13 cellular contexts compared by ENCODE assay signal in the genomic region with DNA sequence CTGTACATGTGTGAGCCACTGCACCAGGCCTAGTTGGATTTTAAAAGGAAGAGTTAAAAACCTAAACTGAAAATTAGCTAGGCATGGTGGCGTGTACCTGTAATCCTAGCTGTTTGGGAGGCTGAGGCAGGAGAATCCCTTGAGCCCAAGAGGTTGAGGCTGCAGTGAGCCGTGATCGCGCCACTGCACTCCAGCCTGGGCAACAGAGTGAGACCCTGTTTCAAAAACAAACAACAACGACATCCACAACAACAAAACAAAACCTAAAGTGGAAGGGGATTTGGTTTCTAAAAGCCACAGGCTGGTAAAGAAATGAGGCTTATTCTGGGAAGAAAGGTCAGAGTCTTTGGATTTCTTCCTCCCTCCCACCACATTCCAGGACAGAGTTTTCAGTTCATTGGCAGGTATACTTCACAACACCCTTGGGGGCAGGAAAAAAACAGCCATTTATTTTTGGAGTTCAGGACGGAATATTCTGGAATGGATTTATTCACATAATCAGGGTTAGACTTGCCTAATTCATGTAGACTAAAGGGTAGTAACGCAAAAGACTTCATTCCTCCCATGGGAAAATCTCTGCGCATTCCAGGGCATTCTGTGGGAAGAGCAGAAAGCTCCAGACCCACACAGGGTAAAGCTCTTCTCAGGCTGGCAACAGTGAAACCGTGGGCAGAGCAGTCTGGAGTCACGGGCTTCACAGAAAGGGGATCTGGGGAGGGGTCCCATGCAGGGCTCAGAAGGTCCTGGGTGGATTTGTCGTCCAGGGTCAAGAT. TPM values are rescaled to one million over a fixed set of nuclear protein-coding genes. Genes with fewer than 3 reads are reported as not detected.
A peak's percentile ranks its signal among the peaks of the same experiment; 100 is the strongest.
DNase-seq lines count a peak whose midpoint lies in the region; ATAC-seq, FAIRE-seq and TF ChIP-seq lines count a peak whose summit lies in the region.
"Had no signal": no experiment of that assay in that cellular context is flagged by ENCODE, and none has a peak within 500 bp of the region (broad histone marks: within the 10 kb centered on the region; RNA-seq: fewer than 3 reads in every experiment).

No MANE protein-coding gene starts in this region.

- peak; percentile 21 for FAIRE-seq in GM12892 (lab: Jason Lieb, UNC)
- FAIRE-seq: GM19239 had no signal

- peak overlapping the region; percentile 43 for H3K4me3 Mint-ChIP-seq in activated T-helper 2 cell treated with anti-CD3 and anti-CD28 coated beads, Interferon-gamma antibody, Interleukin-2, Interleukin-4, amounts not matched to agents 10 μg/mL and 5 μg/mL and 100 μg/mL, durations not matched to agents 14 hours and 24 hours and 36 hours (ENCODE audit: low read depth)
- no peak overlapping the region for H3K4me3 Mint-ChIP-seq in CD8-positive, alpha-beta T cell

- POLR2A ChIA-PET in PC-9 (lab: Charles Lee; ENCODE audit: unreplicated experiment), result interaction anchor here (0.7 kb wide), 1 partner anchor 116 kb away, joined by 4 read pairs; no protein-coding TSS in a partner anchor
- POLR2A ChIA-PET in CD8-positive, alpha-beta T cell (lab: Charles Lee), result no interaction called here

- TF ChIP-seq CTCF in heart right ventricle (IDR thresholded peaks at IDR 0.05), result no peak
- TF ChIP-seq CTCF in PC-9 (conservative IDR thresholded peaks at IDR 0.05), result no peak
- no peak for TF ChIP-seq CTCF in CD8-positive, alpha-beta T cell (IDR thresholded peaks at IDR 0.05)

- H3K27me3 Mint-ChIP-seq in activated T-helper 2 cell treated with anti-CD3 and anti-CD28 coated beads, Interferon-gamma antibody, Interleukin-2, Interleukin-4, amounts not matched to agents 10 μg/mL and 5 μg/mL and 100 μg/mL, durations not matched to agents 14 hours and 24 hours and 36 hours (ENCODE audit: low read depth), result no peaks in the 10 kb centered on the region
- no peaks in the 10 kb centered on the region for H3K27me3 Mint-ChIP-seq in CD8-positive, alpha-beta T cell (ENCODE audit: low read depth)

- H3K4me1 Mint-ChIP-seq in activated T-helper 2 cell treated with anti-CD3 and anti-CD28 coated beads, Interferon-gamma antibody, Interleukin-2, Interleukin-4, amounts not matched to agents 10 μg/mL and 5 μg/mL and 100 μg/mL, durations not matched to agents 14 hours and 24 hours and 36 hours (ENCODE audit: low read depth), result peaks cover 13% of the 10 kb centered on the region
- peaks cover 3% of the 10 kb centered on the region for H3K4me1 Mint-ChIP-seq in CD8-positive, alpha-beta T cell (ENCODE audit: low read depth)

- intact Hi-C loops in activated T-helper 2 cell treated with anti-CD3 and anti-CD28 coated beads, Interferon-gamma antibody, Interleukin-2, Interleukin-4, amounts not matched to agents 10 μg/mL and 5 μg/mL and 100 μg/mL, durations not matched to agents 14 hours and 24 hours and 36 hours (cut with micrococcal nuclease), result no loop called here
- intact Hi-C loops in heart right ventricle (cut with DNase I) (no loop called here), PC-9 (cut with micrococcal nuclease; ENCODE audit: unreplicated experiment) (no loop called here)
- intact Hi-C loops in CD8-positive, alpha-beta T cell (cut with DNase I, micrococcal nuclease), result no loop called here

- no peaks in the 10 kb centered on the region for H3K36me3 Mint-ChIP-seq in activated T-helper 2 cell treated with anti-CD3 and anti-CD28 coated beads, Interferon-gamma antibody, Interleukin-2, Interleukin-4, amounts not matched to agents 10 μg/mL and 5 μg/mL and 100 μg/mL, durations not matched to agents 14 hours and 24 hours and 36 hours (ENCODE audit: low read depth)
- no peaks in the 10 kb centered on the region for H3K36me3 Mint-ChIP-seq in CD8-positive, alpha-beta T cell

- CTCF ChIA-PET in PC-9 (lab: Charles Lee), result interaction anchor here (1.0 kb wide), 1 partner anchor 47 kb away, joined by 3 read pairs; no protein-coding TSS in a partner anchor
- CTCF ChIA-PET in CD8-positive, alpha-beta T cell (lab: Charles Lee), result interaction anchor here (0.6 to 1.8 kb wide), 4 partner anchors 48 to 812 kb away, joined by 3 to 7 read pairs (median 4); no protein-coding TSS in a partner anchor

- H3K36me3 ChIP-seq in heart right ventricle, result no peaks in the 10 kb centered on the region
- no peaks in the 10 kb centered on the region for H3K36me3 ChIP-seq in skeletal muscle satellite cell (ENCODE audit: insufficient read depth, low read length)
- H3K36me3 ChIP-seq in PC-9 (ENCODE audit: low read depth), result no peaks in the 10 kb centered on the region
- no peaks in the 10 kb centered on the region for H3K36me3 ChIP-seq in CD8-positive, alpha-beta T cell (ENCODE audit: insufficient read depth, low read length)

- peak overlapping the region; percentile 87 for H3K27ac Mint-ChIP-seq in activated T-helper 2 cell treated with anti-CD3 and anti-CD28 coated beads, Interferon-gamma antibody, Interleukin-2, Interleukin-4, amounts not matched to agents 10 μg/mL and 5 μg/mL and 100 μg/mL, durations not matched to agents 14 hours and 24 hours and 36 hours
- H3K27ac Mint-ChIP-seq in CD8-positive, alpha-beta T cell, result no peak overlapping the region

- peak overlapping the region; percentile 57 for H3K9ac ChIP-seq in skeletal muscle satellite cell (ENCODE audit: low read depth, low read length)

- H3K4me3 ChIP-seq in heart right ventricle, result peak overlapping the region in 3 of 10 donors; percentile 3 to 11 (median 9)
- H3K4me3 ChIP-seq in skeletal muscle satellite cell (ENCODE audit: low read length), result peak overlapping the region; percentile 35
- H3K4me3 ChIP-seq in PC-9, result no peak overlapping the region
- no peak overlapping the region for H3K4me3 ChIP-seq in CD8-positive, alpha-beta T cell (ENCODE audit: low read depth, low read length)

- H3K9me2 ChIP-seq in PC-9 (ENCODE audit: insufficient read depth), result no peaks in the 10 kb centered on the region

- no peaks in the 10 kb centered on the region for H3K79me2 ChIP-seq in PC-9 (ENCODE audit: low read depth)

- no peaks in the 10 kb centered on the region for H4K20me1 ChIP-seq in PC-9 (ENCODE audit: insufficient read depth)

- H3K27ac ChIP-seq in heart right ventricle, result peak overlapping the region in 9 of 10 donors; percentile 24 to 91 (median 80)
- H3K27ac ChIP-seq in PC-9, result no peak overlapping the region
- H3K27ac ChIP-seq in CD8-positive, alpha-beta T cell (ENCODE audit: low read depth, low read length), result no peak overlapping the region

- H3K9me3 ChIP-seq in heart right ventricle, result no peaks in the 10 kb centered on the region
- no peaks in the 10 kb centered on the region for H3K9me3 ChIP-seq in skeletal muscle satellite cell (replicated peaks; ENCODE audit: low read length)
- H3K9me3 ChIP-seq in PC-9 (ENCODE audit: insufficient read depth, low read depth), result no peaks in the 10 kb centered on the region
- no peaks in the 10 kb centered on the region for H3K9me3 ChIP-seq in CD8-positive, alpha-beta T cell (ENCODE audit: low read length)

- no peaks in the 10 kb centered on the region for H3K9me3 Mint-ChIP-seq in activated T-helper 2 cell treated with anti-CD3 and anti-CD28 coated beads, Interferon-gamma antibody, Interleukin-2, Interleukin-4, amounts not matched to agents 10 μg/mL and 5 μg/mL and 100 μg/mL, durations not matched to agents 14 hours and 24 hours and 36 hours
- no peaks in the 10 kb centered on the region for H3K9me3 Mint-ChIP-seq in CD8-positive, alpha-beta T cell

- no peak for DNase-seq in GM12892 (ENCODE audit: insufficient read length)
- no peak for DNase-seq in activated T-helper 2 cell treated with anti-CD3 and anti-CD28 coated beads, Interferon-gamma antibody, Interleukin-2, Interleukin-4, amounts not matched to agents 10 μg/mL and 5 μg/mL and 100 μg/mL, durations not matched to agents 14 hours and 24 hours and 36 hours (ENCODE audit: low spot score)
- DNase-seq in heart right ventricle, result no peak
- DNase-seq in PC-9, result no peak
- no peak for DNase-seq in central memory CD4-positive, alpha-beta T cell
- DNase-seq in CD8-positive, alpha-beta T cell, result no peak
- no peak for DNase-seq in NCI-H69 (lab: John Stamatoyannopoulos, UW)
- DNase-seq: activated naive CD4-positive, alpha-beta T cell treated with anti-CD3 and anti-CD28 coated beads, Interleukin-2, amount 50 U/mL, for 16 hours; NCI-H510A; T1000 had no signal

- peak in 7 of 8 donors; percentile 31 to 75 (median 56) for ATAC-seq in heart right ventricle
- no peak for ATAC-seq in CD8-positive, alpha-beta T cell

- BruUV-seq in PC-9 (replicated peaks; lab: Mats Ljungman, UMichigan), result no TSS peak

- H3K4me2 ChIP-seq in skeletal muscle satellite cell (ENCODE audit: low read length) (peak overlapping the region; percentile 68), PC-9 (no peak overlapping the region)

- WGBS in heart right ventricle, 2 donors, result 65 to 68% methylated on average over 11 of the region's 11 CpGs

- TF ChIP-seq POLR2A in GM12892 (IDR thresholded peaks at IDR 0.05; ENCODE audit: low read depth, low read length), result no peak

- H3K27me3 ChIP-seq in heart right ventricle (no peaks in the 10 kb centered on the region), skeletal muscle satellite cell (ENCODE audit: control insufficient read depth, insufficient read depth, low read length) (peaks cover 5% of the 10 kb centered on the region), PC-9 (ENCODE audit: insufficient read depth, low read depth) (no peaks in the 10 kb centered on the region)
- H3K27me3 ChIP-seq in CD8-positive, alpha-beta T cell (ENCODE audit: insufficient read depth, low read length), result no peaks in the 10 kb centered on the region

- peaks cover 0 to 17% (median 15%) of the 10 kb centered on the region in 9 donors for H3K4me1 ChIP-seq in heart right ventricle
- peaks cover 6% of the 10 kb centered on the region for H3K4me1 ChIP-seq in skeletal muscle satellite cell (ENCODE audit: control insufficient read depth, insufficient read depth, low read length)
- H3K4me1 ChIP-seq in PC-9 (replicated peaks; ENCODE audit: insufficient read depth), result peaks cover 22% of the 10 kb centered on the region
- no peaks in the 10 kb centered on the region for H3K4me1 ChIP-seq in CD8-positive, alpha-beta T cell (ENCODE audit: insufficient read depth, low read length)

- H2AFZ ChIP-seq in PC-9, result no peak overlapping the region

- no peaks in the 10 kb centered on the region; the same call in 1 of the 2 replicates for H3F3A ChIP-seq in PC-9 (ENCODE audit: insufficient read depth, low read depth)

RNA-seq across cellular contexts. Expression of a gene that starts 34.9 kb away (rescaled TPM):
- not detected for polyA plus RNA-seq in GM12892 (2012; ENCODE audit: missing spikeins)
- not detected in 2 replicates for total RNA-seq in activated T-helper 2 cell treated with anti-CD3 and anti-CD28 coated beads, Interferon-gamma antibody, Interleukin-2, Interleukin-4, amounts not matched to agents 10 μg/mL and 5 μg/mL and 100 μg/mL, durations not matched to agents 14 hours and 24 hours and 36 hours
- not detected for total RNA-seq in heart right ventricle
- polyA plus RNA-seq in heart right ventricle, result not detected
- not detected in 2 replicates for total RNA-seq in skeletal muscle satellite cell (2012; rRNA removed)
- total RNA-seq in PC-9 (2021), result not detected in 2 replicates
- total RNA-seq in CD8-positive, alpha-beta T cell, result not detected
- polyA plus RNA-seq: neural cell had no signal

Comparison
In these comparisons a context has a peak if more than half of its experiments do, and no peak if none do; other contexts are left out.
1. H3K27ac ChIP-seq: peak in heart right ventricle (9 of 10); none in PC-9 (single experiment) and CD8-positive, alpha-beta T cell (single experiment).